In genomic region chr4:169009281-169010124, GRCh38 we compare ENCODE assay signal across 8 cellular contexts. TPM values are rescaled to one million over a fixed set of nuclear protein-coding genes. Genes with fewer than 3 reads are reported as not detected.
DNase-seq lines count a peak whose midpoint lies in the region; ATAC-seq and TF ChIP-seq lines count a peak whose summit lies in the region.

No MANE protein-coding gene starts in this region.

- H3K27ac Mint-ChIP-seq in IgD-negative memory B cell (peak overlapping the region; percentile 96 to 98 (median 98)), progenitor cell of endocrine pancreas (peak overlapping the region; percentile 96)
- peak overlapping the region; percentile 94 for H3K27ac Mint-ChIP-seq in activated naive CD8-positive, alpha-beta T cell treated with anti-CD3 and anti-CD28 coated beads for 36 hours

- H3K9me3 Mint-ChIP-seq in IgD-negative memory B cell, result no peaks in the 10 kb centered on the region
- H3K9me3 Mint-ChIP-seq in activated naive CD8-positive, alpha-beta T cell treated with anti-CD3 and anti-CD28 coated beads for 36 hours, result no peaks in the 10 kb centered on the region
- H3K9me3 Mint-ChIP-seq in progenitor cell of endocrine pancreas (ENCODE audit: low read depth), result no peaks in the 10 kb centered on the region

- intact Hi-C loops in left ventricle myocardium superior (cut with micrococcal nuclease) (loop anchor here (5.0 kb wide), 1 partner anchor 618 kb away; no protein-coding TSS in a partner anchor), uterus (cut with DNase I; ENCODE audit: low total_unique reads) (loop anchor here (10.0 kb wide), 1 partner anchor 265 kb away; the partner anchor contains the start of gene SH3RF1)

- H3K27me3 Mint-ChIP-seq in IgD-negative memory B cell (no peaks in the 10 kb centered on the region), progenitor cell of endocrine pancreas (peaks cover 3% of the 10 kb centered on the region)
- H3K27me3 Mint-ChIP-seq in activated naive CD8-positive, alpha-beta T cell treated with anti-CD3 and anti-CD28 coated beads for 36 hours, result peaks cover 4% of the 10 kb centered on the region

- H3K9me3 ChIP-seq in SK-N-MC (ENCODE audit: low read depth, low read length), result no peaks in the 10 kb centered on the region
- H3K9me3 ChIP-seq in uterus, result no peaks in the 10 kb centered on the region

- TF ChIP-seq CTCF in progenitor cell of endocrine pancreas (IDR thresholded peaks at IDR 0.05; ENCODE audit: unreplicated experiment), result peak; percentile 52
- peak in 2 of 4 experiments; percentile 11 to 19 for TF ChIP-seq CTCF in uterus (IDR thresholded peaks at IDR 0.05)

- no peaks in the 10 kb centered on the region for H3K27me3 ChIP-seq in uterus

- peak overlapping the region; percentile 92 to 98 (median 96) for H3K4me3 Mint-ChIP-seq in IgD-negative memory B cell
- H3K4me3 Mint-ChIP-seq in activated naive CD8-positive, alpha-beta T cell treated with anti-CD3 and anti-CD28 coated beads for 36 hours, result peak overlapping the region; percentile 90
- H3K4me3 Mint-ChIP-seq in progenitor cell of endocrine pancreas (ENCODE audit: low read depth), result peak overlapping the region; percentile 87

- no peak for TF ChIP-seq POLR2A in uterus (IDR thresholded peaks at IDR 0.05)

- H3K4me1 ChIP-seq in uterus, result no peaks in the 10 kb centered on the region

- H3K4me1 Mint-ChIP-seq in IgD-negative memory B cell (peaks cover 23 to 36% (median 25%) of the 10 kb centered on the region in 3 donors), progenitor cell of endocrine pancreas (ENCODE audit: low read depth) (peaks cover 33% of the 10 kb centered on the region)
- peaks cover 30% of the 10 kb centered on the region for H3K4me1 Mint-ChIP-seq in activated naive CD8-positive, alpha-beta T cell treated with anti-CD3 and anti-CD28 coated beads for 36 hours

- H3K9ac ChIP-seq in SK-N-MC (ENCODE audit: insufficient read length), result peak overlapping the region; percentile 95

- DNase-seq in DMS114 treated with DMSO at 0.1 percent for 48 hours (lab: John Stamatoyannopoulos, UW; ENCODE audit: unreplicated experiment) (peak; percentile 41), SK-N-MC (ENCODE audit: low read depth, low spot score) (no peak), left ventricle myocardium superior (peak; percentile 78), progenitor cell of endocrine pancreas (ENCODE audit: low spot score, unreplicated experiment) (peak; percentile 17), uterus (peak; percentile 67 to 74)
- DNase-seq in activated naive CD8-positive, alpha-beta T cell treated with anti-CD3 and anti-CD28 coated beads for 36 hours, result peak; percentile 51

- H3K4me3 ChIP-seq in SK-N-MC (peak overlapping the region; percentile 89), uterus (peak overlapping the region; percentile 61 to 74)

- H3K27ac ChIP-seq in SK-N-MC (peak overlapping the region; percentile 89), uterus (peak overlapping the region; percentile 88 to 96)

- H3K36me3 ChIP-seq in SK-N-MC (ENCODE audit: insufficient read depth, low read length) (peaks cover 25% of the 10 kb centered on the region), uterus (no peaks in the 10 kb centered on the region)

- ATAC-seq in GM21526 (IDR thresholded peaks at IDR 0.05; ENCODE audit: low FRiP score, unreplicated experiment), result peak; percentile 39
- peak; percentile 74 for ATAC-seq in left ventricle myocardium superior

- H3K36me3 Mint-ChIP-seq in IgD-negative memory B cell (no peaks in the 10 kb centered on the region), progenitor cell of endocrine pancreas (ENCODE audit: insufficient read depth) (peaks cover 2% of the 10 kb centered on the region)
- H3K36me3 Mint-ChIP-seq in activated naive CD8-positive, alpha-beta T cell treated with anti-CD3 and anti-CD28 coated beads for 36 hours, result peaks cover 9% of the 10 kb centered on the region

RNA-seq across cellular contexts. Expression of gene CBR4, which starts 0.6 kb away (rescaled TPM):
- 10.5 TPM for polyA plus RNA-seq in IgD-negative memory B cell
- total RNA-seq in activated naive CD8-positive, alpha-beta T cell treated with anti-CD3 and anti-CD28 coated beads for 36 hours, result 10 to 100 TPM; 14.5 to 15.6 TPM
- total RNA-seq in left ventricle myocardium superior, result 21.3 TPM
- total RNA-seq in progenitor cell of endocrine pancreas, result 43.3 and 45.2 TPM in 2 replicates
- total RNA-seq in uterus, result 10 to 100 TPM in 3 of 4 donors, 1 to 10 TPM in 1; 9.0 to 40.8 (median 21.6) TPM
